Comparison of ENCODE assay signal across 21 cellular contexts in genomic region chr11:117733311-117733710, GRCh38.
DNase-seq lines count a peak whose midpoint lies in the region; ATAC-seq lines count a peak whose summit lies in the region.
"Had no signal": no experiment of that assay in that cellular context is flagged by ENCODE, and none has a peak within 500 bp of the region (broad histone marks: within the 10 kb centered on the region; RNA-seq: fewer than 3 reads in every experiment).

No MANE protein-coding gene starts in this region.

- no peak for ATAC-seq in HG03442 (IDR thresholded peaks at IDR 0.05; ENCODE audit: unreplicated experiment)
- ATAC-seq: Panc1 had no signal

- DNase-seq in NOMO-1 treated with DMSO at 0.1 percent for 48 hours (lab: John Stamatoyannopoulos, UW; ENCODE audit: unreplicated experiment) (peak; percentile 2), NOMO-1 treated with dmso at 0.1 percent for 144 hours (lab: John Stamatoyannopoulos, UW; ENCODE audit: unreplicated experiment) (no peak), Ammon's horn (ENCODE audit: low spot score) (no peak)
- DNase-seq in activated CD8-positive, alpha-beta memory T cell treated with anti-CD3 and anti-CD28 coated beads for 24 hours: no peak
- DNase-seq: ACHN; Calu3; CD8-positive, alpha-beta memory T cell; DMS153; IMR-90; Karpas-422; NCI-H1417; NCI-H187; NCI-H446; NCI-H526 had no signal

- no peaks in the 10 kb centered on the region for H3K27me3 ChIP-seq in layer of hippocampus (ENCODE audit: control insufficient read depth, insufficient read depth, low read length)

- H3K27ac ChIP-seq in angular gyrus (ENCODE audit: low read depth, low read length) (peak overlapping the region; percentile 49), layer of hippocampus (ENCODE audit: low read depth, low read length) (peak overlapping the region; percentile 60), temporal lobe (ENCODE audit: low read depth, low read length) (peak overlapping the region; percentile 96)
- H3K27ac ChIP-seq: 22Rv1, C4-2B had no signal
